ENCODE assay signal across 9 cellular contexts in genomic region chr4:89894654-89895652, GRCh38. TPM values are rescaled to one million over a fixed set of nuclear protein-coding genes. Genes with fewer than 3 reads are reported as not detected.
DNase-seq lines count a peak whose midpoint lies in the region; ATAC-seq and TF ChIP-seq lines count a peak whose summit lies in the region.
"Had no signal": no experiment of that assay in that cellular context is flagged by ENCODE, and none has a peak within 500 bp of the region (broad histone marks: within the 10 kb centered on the region; RNA-seq: fewer than 3 reads in every experiment).

Gene MMRN1 (plus strand): TSS chr4:89894854. CDS start chr4:89894972, 118 bp downstream.

- peak within 1 kb of the TSS; percentile 76 for H3K27ac Mint-ChIP-seq in CD8-positive, alpha-beta T cell

- H3K4me3 ChIP-seq in CD8-positive, alpha-beta T cell (ENCODE audit: low read depth, low read length): no peak within 1 kb of the TSS
- H3K4me3 ChIP-seq in fibroblast of pulmonary artery (replicated peaks; ENCODE audit: low read depth, low read length): no peak within 1 kb of the TSS

- POLR2A ChIA-PET in CD8-positive, alpha-beta T cell (lab: Charles Lee): interaction anchor here (0.6 kb wide), 1 partner anchor 15 kb away, joined by 3 read pairs; no protein-coding TSS in a partner anchor

- H3K9me3 Mint-ChIP-seq in CD8-positive, alpha-beta T cell: no peaks in the 10 kb centered on the region

- DNase-seq in CD8-positive, alpha-beta T cell: no peak
- DNase-seq in fibroblast of pulmonary artery (ENCODE audit: low read depth): peak; percentile 14
- no peak for DNase-seq in inferior parietal cortex (ENCODE audit: extremely low spot score)
- no peak for DNase-seq in NCI-H774 (lab: John Stamatoyannopoulos, UW)
- DNase-seq in stimulated activated CD8-positive, alpha-beta memory T cell treated with anti-CD3 and anti-CD28 coated beads, Interleukin-4, amount 100 ng/mL, for 48 hours: no peak
- no peak for DNase-seq in activated CD4-positive, CD25-positive, alpha-beta regulatory T cell (lab: John Stamatoyannopoulos, UW)

- H3K4me1 Mint-ChIP-seq in CD8-positive, alpha-beta T cell (ENCODE audit: low read depth): peaks cover 20% of the 10 kb centered on the region

- H3K9me3 ChIP-seq in CD8-positive, alpha-beta T cell (ENCODE audit: low read length): no peaks in the 10 kb centered on the region

- ATAC-seq in CD8-positive, alpha-beta T cell: no peak
- ATAC-seq in GM19463 (IDR thresholded peaks at IDR 0.05; ENCODE audit: unreplicated experiment): peak; percentile 70
- ATAC-seq in HG03469 (IDR thresholded peaks at IDR 0.05; ENCODE audit: unreplicated experiment): peak; percentile 56

- CTCF ChIA-PET in CD8-positive, alpha-beta T cell (lab: Charles Lee): interaction anchor here (0.9 to 1.2 kb wide), 2 partner anchors 242 to 460 kb away, joined by 3 to 4 read pairs; no protein-coding TSS in a partner anchor

- H3K36me3 Mint-ChIP-seq in CD8-positive, alpha-beta T cell: no peaks in the 10 kb centered on the region

- H3K4me3 Mint-ChIP-seq in CD8-positive, alpha-beta T cell: peak within 1 kb of the TSS; percentile 59

- H3K36me3 ChIP-seq in CD8-positive, alpha-beta T cell (ENCODE audit: insufficient read depth, low read length): no peaks in the 10 kb centered on the region

- H3K4me1 ChIP-seq in CD8-positive, alpha-beta T cell (ENCODE audit: insufficient read depth, low read length): peaks cover 18% of the 10 kb centered on the region

- H3K27ac ChIP-seq in CD8-positive, alpha-beta T cell (ENCODE audit: low read depth, low read length): no peak within 1 kb of the TSS

- no peaks in the 10 kb centered on the region for H3K27me3 ChIP-seq in CD8-positive, alpha-beta T cell (ENCODE audit: insufficient read depth, low read length)

- peaks cover 3% of the 10 kb centered on the region for H3K27me3 Mint-ChIP-seq in CD8-positive, alpha-beta T cell (ENCODE audit: low read depth)

- intact Hi-C loops in CD8-positive, alpha-beta T cell (cut with DNase I, micrococcal nuclease): no loop called here

- no peak for TF ChIP-seq CTCF in CD8-positive, alpha-beta T cell (IDR thresholded peaks at IDR 0.05)
- TF ChIP-seq CTCF in fibroblast of pulmonary artery (IDR thresholded peaks at IDR 0.05; ENCODE audit: low read length, missing control alignments): no peak

RNA-seq across cellular contexts. Expression of gene MMRN1, which starts in this region (rescaled TPM):
- not detected for total RNA-seq in CD8-positive, alpha-beta T cell
- total RNA-seq: activated CD8-positive, alpha-beta memory T cell treated with anti-CD3 and anti-CD28 coated beads for 36 hours had no signal
